Comparison of ENCODE assay signal across 9 cellular contexts in the genomic region with DNA sequence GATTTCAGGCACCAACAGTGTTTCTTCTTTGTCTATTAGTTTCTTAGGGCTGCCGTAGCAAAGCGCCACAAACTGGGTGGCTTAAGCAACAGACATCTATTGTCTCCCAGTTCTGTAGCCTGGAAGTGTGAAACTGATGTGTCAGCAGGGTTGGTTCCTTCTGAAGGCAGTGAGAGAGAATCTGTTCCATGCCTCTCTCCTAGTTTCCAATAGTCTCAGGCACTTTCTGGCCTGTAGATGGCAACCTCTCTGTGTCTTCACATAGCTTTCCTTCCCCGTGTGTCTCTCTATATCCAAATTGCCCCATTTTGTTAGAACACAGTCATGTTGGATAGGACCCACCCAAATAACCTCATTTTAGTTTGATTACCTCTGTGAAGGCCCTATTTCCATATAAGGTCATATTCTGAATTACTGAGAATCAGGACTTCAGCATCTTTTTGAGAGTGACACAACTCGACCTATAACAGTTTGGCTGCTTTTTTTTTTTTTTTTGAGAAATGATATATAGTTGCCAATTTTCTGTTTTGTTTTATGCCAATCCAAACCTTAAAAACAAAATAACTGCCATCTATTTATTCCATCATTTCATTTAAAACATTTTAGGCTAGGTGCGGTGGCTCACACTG.
DNase-seq lines count a peak whose midpoint lies in the region; ATAC-seq, FAIRE-seq and TF ChIP-seq lines count a peak whose summit lies in the region.
"Had no signal": no experiment of that assay in that cellular context is flagged by ENCODE, and none has a peak within 500 bp of the region (broad histone marks: within the 10 kb centered on the region; RNA-seq: fewer than 3 reads in every experiment).

No MANE protein-coding gene starts in this region.

- no peak for FAIRE-seq in GM12878 (lab: Jason Lieb, UNC)

- RAD21 ChIA-PET in GM12878 (lab: Charles Lee; ENCODE audit: unreplicated experiment): interaction anchor here (0.6 to 1.6 kb wide), 3 partner anchors 147 to 651 kb away, joined by 3 read pairs; no protein-coding TSS in a partner anchor

- no peaks in the 10 kb centered on the region for H4K20me1 ChIP-seq in GM12878 (ENCODE audit: control insufficient read depth, insufficient read depth)

- TF ChIP-seq POLR2A in GM12878 (IDR thresholded peaks at IDR 0.05; ENCODE audit: low read depth, low read length): no peak

- ATAC-seq in GM21723 (IDR thresholded peaks at IDR 0.05; ENCODE audit: unreplicated experiment): peak; percentile 69
- ATAC-seq in GM12878: peak; percentile 79
- ATAC-seq in natural killer cell: no peak
- ATAC-seq in activated T-cell treated with anti-CD3 and anti-CD28 coated beads, Interleukin-2, amount 50 U/mL, for 72 hours (replicated peaks in 1 of 2): no peak

- H3K4me1 Mint-ChIP-seq in natural killer cell: no peaks in the 10 kb centered on the region
- H3K4me1 Mint-ChIP-seq in activated T-cell treated with anti-CD3 and anti-CD28 coated beads, Interleukin-2, amount 50 U/mL, for 72 hours (ENCODE audit: low read depth): no peaks in the 10 kb centered on the region

- H3K4me1 ChIP-seq in GM12878 (ENCODE audit: control insufficient read depth, insufficient read depth, low read length): no peaks in the 10 kb centered on the region

- H3K9me3 ChIP-seq in GM12878 (replicated peaks; ENCODE audit: control insufficient read depth, insufficient read depth, low read length): no peaks in the 10 kb centered on the region
- H3K9me3 ChIP-seq: neutrophil had no signal

- in situ Hi-C loops in GM12878 (cut with MboI): no loop called here

- POLR2A ChIA-PET in GM12878 (lab: Charles Lee): no interaction called here

- CTCF ChIA-PET in GM12878 (lab: Yijun Ruan, JAX): interaction anchor here (1.0 to 1.5 kb wide), 6 partner anchors 24 to 557 kb away, joined by 3 to 4 read pairs (median 3); no protein-coding TSS in a partner anchor

- no peaks in the 10 kb centered on the region for H3K27me3 Mint-ChIP-seq in natural killer cell (ENCODE audit: low read depth in 2 of 2)
- H3K27me3 Mint-ChIP-seq in activated T-cell treated with anti-CD3 and anti-CD28 coated beads, Interleukin-2, amount 50 U/mL, for 72 hours (ENCODE audit: low read depth): peaks cover 2% of the 10 kb centered on the region

- TF ChIP-seq CTCF in GM12878 (IDR thresholded peaks at IDR 0.05 in 2 of 3, conservative IDR thresholded peaks at IDR 0.05 in 1 of 3; ENCODE audit: control insufficient read depth in 2 of 3, extremely low read depth in 1 of 3, insufficient read depth in 1 of 3, low read depth in 3 of 3, low read length in 3 of 3) (peak; percentile 46 to 53 (median 48)), natural killer cell (IDR thresholded peaks at IDR 0.05) (no peak)

- H3K4me3 ChIP-seq in GM12878: no peak overlapping the region

- no TSS peak for BruUV-seq in GM12878 (replicated peaks; lab: Mats Ljungman, UMichigan)

- H3K27me3 ChIP-seq in GM12878 (replicated peaks in 1 of 2; ENCODE audit: control insufficient read depth in 2 of 2, insufficient read depth in 2 of 2, low read length in 1 of 2): no peaks in the 10 kb centered on the region; a peak in 1 of 4 replicates

- intact Hi-C loops in GM12878 (cut with micrococcal nuclease; ENCODE audit: unreplicated experiment) (loop anchor here (5.0 kb wide), 1 partner anchor 148 kb away; no protein-coding TSS in a partner anchor), natural killer cell (cut with micrococcal nuclease) (no loop called here)

- H3K79me2 ChIP-seq in GM12878 (ENCODE audit: control insufficient read depth, insufficient read depth, low read length): no peaks in the 10 kb centered on the region

- peaks cover 6 to 7% of the 10 kb centered on the region in 2 donors for H3K9me3 Mint-ChIP-seq in natural killer cell
- H3K9me3 Mint-ChIP-seq in activated T-cell treated with anti-CD3 and anti-CD28 coated beads, Interleukin-2, amount 50 U/mL, for 72 hours: peaks cover 0 to 2% of the 10 kb centered on the region in 2 donors

- no peak overlapping the region for H3K27ac ChIP-seq in GM12878 (ENCODE audit: control insufficient read depth, insufficient read depth)
- H3K27ac ChIP-seq: neutrophil had no signal

- 60% methylated on average over 5 of the region's 5 CpGs for WGBS in GM12878 (ENCODE audit: insufficient coverage, insufficient replicate concordance, low lambda C conversion rate, missing lambda C conversion rate)

- H3K4me3 Mint-ChIP-seq in natural killer cell: no peak overlapping the region
- no peak overlapping the region for H3K4me3 Mint-ChIP-seq in activated T-cell treated with anti-CD3 and anti-CD28 coated beads, Interleukin-2, amount 50 U/mL, for 72 hours

- no peak overlapping the region for H2AFZ ChIP-seq in GM12878 (ENCODE audit: control insufficient read depth, low read depth, low read length)

- H3K36me3 ChIP-seq in GM12878 (ENCODE audit: control insufficient read depth in 2 of 2, insufficient read depth in 2 of 2, low read length in 1 of 2): no peaks in the 10 kb centered on the region
- H3K36me3 ChIP-seq: neutrophil had no signal

- peak; percentile 47; the same call in 1 of the 2 replicates for TF ChIP-seq RAD21 in GM12878 (IDR thresholded peaks at IDR 0.05; ENCODE audit: insufficient read depth, low read depth, low read length)

- no peak overlapping the region for H3K9ac ChIP-seq in GM12878 (ENCODE audit: control insufficient read depth, insufficient read depth, low read length)

- H3K36me3 Mint-ChIP-seq in natural killer cell: no peaks in the 10 kb centered on the region
- no peaks in the 10 kb centered on the region for H3K36me3 Mint-ChIP-seq in activated T-cell treated with anti-CD3 and anti-CD28 coated beads, Interleukin-2, amount 50 U/mL, for 72 hours (ENCODE audit: insufficient read depth in 2 of 2)

- SMC1A ChIA-PET in GM12878 (lab: Charles Lee; ENCODE audit: uncharacterized antibody, unreplicated experiment): interaction anchor here (0.6 to 1.6 kb wide), 3 partner anchors 10 to 68 kb away, joined by 3 to 4 read pairs (median 3); no protein-coding TSS in a partner anchor

- H3K27ac Mint-ChIP-seq in natural killer cell: no peak overlapping the region
- H3K27ac Mint-ChIP-seq in activated T-cell treated with anti-CD3 and anti-CD28 coated beads, Interleukin-2, amount 50 U/mL, for 72 hours: no peak overlapping the region

- DNase-seq in DMS153 treated with DMSO at 0.1 percent for 48 hours (lab: John Stamatoyannopoulos, UW; ENCODE audit: unreplicated experiment): peak; percentile 85
- peak; percentile 83 for DNase-seq in NCI-H1436 (lab: John Stamatoyannopoulos, UW)
- no peak for DNase-seq in GM12878 (ENCODE audit: low read depth, low spot score)
- peak; percentile 63 for DNase-seq in kidney tubule cell (ENCODE audit: low spot score)
- DNase-seq in natural killer cell: no peak
- DNase-seq in activated T-cell treated with anti-CD3 and anti-CD28 coated beads, Interleukin-2, amount 50 U/mL, for 72 hours: no peak
- DNase-seq in activated CD4-positive, CD25-positive, alpha-beta regulatory T cell treated with anti-CD3 and anti-CD28 coated beads, Interleukin-2, amount 50 U/mL, for 72 hours: no peak

- H3K4me2 ChIP-seq in GM12878 (ENCODE audit: control insufficient read depth, insufficient read depth): no peak overlapping the region

- TF ChIP-seq EP300 in GM12878 (IDR thresholded peaks at IDR 0.05; ENCODE audit: borderline replicate concordance in 1 of 2, control insufficient read depth in 1 of 2, low read depth in 2 of 2, low read length in 2 of 2): no peak

TF ChIP-seq in GM12878, 131 proteins besides CTCF, POLR2A, EP300 and RAD21 (continues in another document):
- TF ChIP-seq MEF2A (IDR thresholded peaks at IDR 0.05; ENCODE audit: insufficient read depth, low read depth, low read length): no peak
- no peak for TF ChIP-seq TCF12 (IDR thresholded peaks at IDR 0.05; ENCODE audit: low read depth, low read length)
- no peak for TF ChIP-seq TBL1XR1 (IDR thresholded peaks at IDR 0.05; ENCODE audit: low read depth, low read length)
- TF ChIP-seq CHD1 (IDR thresholded peaks at IDR 0.05; ENCODE audit: low read depth, low read length): no peak
- TF ChIP-seq NFYA (IDR thresholded peaks at IDR 0.05; ENCODE audit: borderline replicate concordance, low read depth, low read length): no peak
- TF ChIP-seq, protein P1, sequence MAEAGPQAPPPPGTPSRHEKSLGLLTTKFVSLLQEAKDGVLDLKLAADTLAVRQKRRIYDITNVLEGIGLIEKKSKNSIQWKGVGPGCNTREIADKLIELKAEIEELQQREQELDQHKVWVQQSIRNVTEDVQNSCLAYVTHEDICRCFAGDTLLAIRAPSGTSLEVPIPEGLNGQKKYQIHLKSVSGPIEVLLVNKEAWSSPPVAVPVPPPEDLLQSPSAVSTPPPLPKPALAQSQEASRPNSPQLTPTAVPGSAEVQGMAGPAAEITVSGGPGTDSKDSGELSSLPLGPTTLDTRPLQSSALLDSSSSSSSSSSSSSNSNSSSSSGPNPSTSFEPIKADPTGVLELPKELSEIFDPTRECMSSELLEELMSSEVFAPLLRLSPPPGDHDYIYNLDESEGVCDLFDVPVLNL (IDR thresholded peaks at IDR 0.05; ENCODE audit: low read depth, low read length): no peak
- TF ChIP-seq PML (IDR thresholded peaks at IDR 0.05; ENCODE audit: low read length): no peak
- no peak for TF ChIP-seq CEBPB (IDR thresholded peaks at IDR 0.05; ENCODE audit: borderline replicate concordance in 1 of 2, low read depth in 2 of 2, low read length in 2 of 2)
- TF ChIP-seq EGR1 (IDR thresholded peaks at IDR 0.05; ENCODE audit: borderline replicate concordance in 1 of 2, low read depth in 2 of 2, low read length in 2 of 2): no peak
- TF ChIP-seq FOS (IDR thresholded peaks at IDR 0.05; ENCODE audit: borderline replicate concordance, extremely low read depth, insufficient read length): no peak
- no peak for TF ChIP-seq EZH2 (IDR thresholded peaks at IDR 0.05; ENCODE audit: borderline replicate concordance, control insufficient read depth, low read depth, low read length)
- no peak for TF ChIP-seq SP1 (IDR thresholded peaks at IDR 0.05; ENCODE audit: low read depth, low read length)

Comparison
In these comparisons a context has a peak if more than half of its experiments do, and no peak if none do; other contexts are left out.
1. DNase-seq: peak in DMS153 treated with DMSO at 0.1 percent for 48 hours (single experiment), NCI-H1436 (single experiment) and kidney tubule cell (single experiment); none in GM12878 (single experiment), natural killer cell (single experiment), activated T-cell treated with anti-CD3 and anti-CD28 coated beads, Interleukin-2, amount 50 U/mL, for 72 hours (0 of 2) and activated CD4-positive, CD25-positive, alpha-beta regulatory T cell treated with anti-CD3 and anti-CD28 coated beads, Interleukin-2, amount 50 U/mL, for 72 hours (single experiment).
2. ATAC-seq: peak in GM21723 (single experiment) and GM12878 (single experiment); none in natural killer cell (0 of 3) and activated T-cell treated with anti-CD3 and anti-CD28 coated beads, Interleukin-2, amount 50 U/mL, for 72 hours (0 of 2).